ENCODE assay signal across 9 cellular contexts in genomic region chr17:19144364-19144763, GRCh38. TPM values are rescaled to one million over a fixed set of nuclear protein-coding genes. Genes with fewer than 3 reads are reported as not detected.
DNase-seq lines count a peak whose midpoint lies in the region; ATAC-seq, FAIRE-seq and TF ChIP-seq lines count a peak whose summit lies in the region.
"Not testable (repeated sequence)": the region's sequence is repeated elsewhere in the genome, so short reads cannot be mapped to it uniquely, and the experiment has no call there.
"Had no signal": no experiment of that assay in that cellular context is flagged by ENCODE, and none has a peak within 500 bp of the region (broad histone marks: within the 10 kb centered on the region; RNA-seq: fewer than 3 reads in every experiment).

No MANE protein-coding gene starts in this region.

- H3K4ac ChIP-seq in H9 (ENCODE audit: low read depth, low read length) = not testable (repeated sequence)

- intact Hi-C loops in body of pancreas (cut with DNase I); kidney (cut with DNase I): not testable (repeated sequence)

- not testable (repeated sequence) for H3K18ac ChIP-seq in H9 (ENCODE audit: insufficient read length, low read depth, low read length)

- H2BK20ac ChIP-seq in H9 (ENCODE audit: low read depth, low read length, poor library complexity, severe bottlenecking) = not testable (repeated sequence)

- H3K4me2 ChIP-seq in H9 (ENCODE audit: insufficient read depth, insufficient read length, low read length) = not testable (repeated sequence)

- not testable (repeated sequence) for H4K5ac ChIP-seq in H9 (ENCODE audit: insufficient read length, low read depth, low read length)

- H4K20me1 ChIP-seq in H9 (ENCODE audit: control insufficient read depth, insufficient read depth, insufficient read length) = not testable (repeated sequence)

- not testable (repeated sequence) for H3K4me3 ChIP-seq in RWPE2 (ENCODE audit: severe bottlenecking); body of pancreas; kidney (ENCODE audit: low read length in 2 of 2)

- not testable (repeated sequence) for H2BK12ac ChIP-seq in H9 (ENCODE audit: insufficient read length, low read depth, low read length)

- not testable (repeated sequence) for H3K14ac ChIP-seq in H9 (ENCODE audit: insufficient read depth, low read length)

- not testable (repeated sequence) for H3K9me3 ChIP-seq in H9 (ENCODE audit: control insufficient read depth, low read depth, low read length); RWPE2 (ENCODE audit: severe bottlenecking); body of pancreas; kidney (ENCODE audit: control insufficient read depth in 1 of 2, low read length in 2 of 2)

- DNase-seq in H9; RWPE2 (ENCODE audit: low spot score); type B pancreatic cell (ENCODE audit: extremely low spot score, unreplicated experiment): not testable (repeated sequence)
- peak in 2 of 4 donors; percentile 9 to 29 for DNase-seq in body of pancreas
- peak; percentile 15 for DNase-seq in kidney

- H4K91ac ChIP-seq in H9 (ENCODE audit: insufficient read length, low read depth, low read length) = not testable (repeated sequence)

- TF ChIP-seq CTCF in H9 (conservative IDR thresholded peaks at IDR 0.05); RWPE2 (IDR thresholded peaks at IDR 0.05; ENCODE audit: poor library complexity, severe bottlenecking); body of pancreas (IDR thresholded peaks at IDR 0.05); kidney (IDR thresholded peaks at IDR 0.05; ENCODE audit: borderline replicate concordance, extremely low read depth, insufficient read depth); nephron (IDR thresholded peaks at IDR 0.05; ENCODE audit: unreplicated experiment in 3 of 3); type B pancreatic cell (conservative IDR thresholded peaks at IDR 0.05): not testable (repeated sequence)

- not testable (repeated sequence) for H3K79me1 ChIP-seq in H9 (ENCODE audit: insufficient read depth, low read depth, low read length, poor library complexity, severe bottlenecking)

- not testable (repeated sequence) for H3T11ph ChIP-seq in H9 (ENCODE audit: low read length)

- H2AFZ ChIP-seq in H9 (ENCODE audit: low read length) = not testable (repeated sequence)

- ATAC-seq in RWPE2 (ENCODE audit: low read depth) (peak; percentile 48), body of pancreas (peak; percentile 34), esophagus mucosa (peak; percentile 40)

- not testable (repeated sequence) for FAIRE-seq in kidney (lab: Jason Lieb, UNC)

- not testable (repeated sequence) for H3K4me3 Mint-ChIP-seq in H9
- H3K4me3 Mint-ChIP-seq in nephron = peak overlapping the region in 2 of 3 experiments; percentile 51 to 59
- H3K4me3 Mint-ChIP-seq in type B pancreatic cell = peak overlapping the region; percentile 64

- not testable (repeated sequence) for H3K27me3 ChIP-seq in H9 (ENCODE audit: insufficient read depth, low read length); RWPE2 (ENCODE audit: insufficient read depth, poor library complexity, severe bottlenecking); body of pancreas

- H3K27me3 Mint-ChIP-seq in H9 (ENCODE audit: low read depth); nephron (ENCODE audit: low read depth); type B pancreatic cell: not testable (repeated sequence)

- not testable (repeated sequence) for H3K4me1 ChIP-seq in H9 (ENCODE audit: insufficient read depth, low read length); RWPE2 (ENCODE audit: insufficient read depth, poor library complexity, severe bottlenecking); body of pancreas; kidney (ENCODE audit: control insufficient read depth in 1 of 2, insufficient read depth in 1 of 2, low read depth in 1 of 2, low read length in 2 of 2)

- H2AK5ac ChIP-seq in H9 (ENCODE audit: insufficient read length, low read length) = not testable (repeated sequence)

- not testable (repeated sequence) for H3K9ac ChIP-seq in H9 (ENCODE audit: extremely low read depth, insufficient read length, low read length); kidney (ENCODE audit: low read length in 2 of 2)

- H3K27ac ChIP-seq in H9 (ENCODE audit: insufficient read length, low read depth, low read length); RWPE2 (ENCODE audit: poor library complexity, severe bottlenecking); body of pancreas; kidney (ENCODE audit: low read depth in 2 of 2, low read length in 2 of 2): not testable (repeated sequence)

- not testable (repeated sequence) for H4K8ac ChIP-seq in H9 (replicated peaks; ENCODE audit: insufficient read length, low read depth, low read length)

- not testable (repeated sequence) for H2BK5ac ChIP-seq in H9 (ENCODE audit: insufficient read length, low read length)

- not testable (repeated sequence) for H3K36me3 Mint-ChIP-seq in H9 (ENCODE audit: insufficient read depth in 1 of 3, low read depth in 3 of 3); nephron (ENCODE audit: low read depth); type B pancreatic cell

- no CpG with 5 or more reads among the region's 5 CpGs for WGBS in H9 (ENCODE audit: extremely low coverage, insufficient read length, low lambda C conversion rate)
- WGBS in body of pancreas, 2 donors = 62% methylated on average over 2 of the region's 5 CpGs; no CpG with 5 or more reads in 1 of the 2 donors

- H3K23ac ChIP-seq in H9 (ENCODE audit: insufficient read length, low read depth, low read length) = not testable (repeated sequence)

- H3K9me3 Mint-ChIP-seq in H9, nephron, type B pancreatic cell: not testable (repeated sequence)

- not testable (repeated sequence) for H3K79me2 ChIP-seq in H9 (ENCODE audit: insufficient read depth, low read length)

- not testable (repeated sequence) for H3K56ac ChIP-seq in H9 (ENCODE audit: insufficient read length, low read depth, low read length)

- not testable (repeated sequence) for H2BK120ac ChIP-seq in H9 (ENCODE audit: low read depth, low read length, poor library complexity, severe bottlenecking)

- not testable (repeated sequence) for H3K4me1 Mint-ChIP-seq in H9; nephron; type B pancreatic cell (ENCODE audit: unreplicated experiment)

- not testable (repeated sequence) for H3K36me3 ChIP-seq in RWPE2 (ENCODE audit: low read depth); body of pancreas (replicated peaks in 1 of 2; ENCODE audit: insufficient read depth in 1 of 2, low read depth in 2 of 2); kidney (ENCODE audit: control insufficient read depth in 1 of 2, insufficient read depth in 2 of 2, low read length in 2 of 2)

- not testable (repeated sequence) for H2BK15ac ChIP-seq in H9 (ENCODE audit: low read depth, low read length)

- TF ChIP-seq POLR2A in body of pancreas (IDR thresholded peaks at IDR 0.05) = not testable (repeated sequence)

- peak overlapping the region in 2 of 3 experiments; percentile 62 to 74; a peak in 2 of 7 replicates for H3K27ac Mint-ChIP-seq in H9
- H3K27ac Mint-ChIP-seq in nephron = peak overlapping the region; percentile 76 to 94 (median 88)
- peak overlapping the region; percentile 89 for H3K27ac Mint-ChIP-seq in type B pancreatic cell

- not testable (repeated sequence) for H3K23me2 ChIP-seq in H9 (ENCODE audit: insufficient read length, low read depth, low read length, poor library complexity, severe bottlenecking)

RNA-seq across cellular contexts. Expression of gene GRAPL, which starts 17.0 kb away (rescaled TPM):
- total RNA-seq in H9 (2021) (0.55 TPM in 1 of 2 replicates, not detected in the other), body of pancreas (not detected), esophagus mucosa (0.48 TPM), kidney (10.7 TPM), type B pancreatic cell (ENCODE audit: low replicate concordance) (not detected in 2 replicates)
- polyA plus RNA-seq in kidney (ENCODE audit: insufficient read depth, low read depth, low replicate concordance) = 1.4 TPM
- total RNA-seq: H7, RPMI7951 had no signal
